ENCODE assay signal across 8 cellular contexts in the genomic region with DNA sequence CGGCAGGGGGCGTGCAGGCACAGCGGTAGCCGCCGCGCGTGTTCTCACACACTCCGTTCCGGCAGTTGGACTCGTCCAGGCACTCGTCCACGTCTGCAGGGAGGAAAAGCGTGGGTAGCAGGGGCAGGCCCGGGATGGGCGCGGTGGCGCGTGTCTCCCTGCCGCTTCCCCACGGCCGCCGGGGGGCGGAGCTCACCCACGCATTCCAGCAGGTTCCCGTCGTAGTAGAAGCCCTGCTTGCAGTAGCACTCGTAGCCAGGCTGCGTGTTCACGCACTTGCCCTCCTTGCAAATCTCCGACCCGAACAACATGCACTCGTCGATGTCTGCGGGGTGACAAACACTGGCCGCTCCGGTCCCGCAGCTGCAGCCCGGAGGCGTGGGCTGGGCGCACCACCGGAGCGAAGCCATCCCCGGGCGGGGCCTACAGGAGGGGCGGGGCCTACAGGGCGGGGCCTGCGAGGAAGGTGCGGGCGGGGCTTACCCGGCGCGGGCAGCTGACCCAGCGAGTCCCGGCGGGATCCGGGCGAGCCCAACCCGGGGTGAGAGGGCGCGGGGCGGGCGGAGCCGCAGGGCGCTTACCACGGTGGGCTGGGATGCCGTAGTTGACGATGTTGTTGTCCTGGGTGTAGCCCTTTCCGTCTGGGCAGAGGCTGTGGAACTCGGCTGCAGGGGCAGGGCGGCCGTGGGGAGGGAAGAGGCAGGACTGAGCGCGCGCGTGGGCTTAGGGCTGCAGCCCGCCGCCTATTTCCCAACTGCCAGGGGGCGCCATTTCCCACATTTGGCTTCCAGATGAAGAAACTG. TPM values are rescaled to one million over a fixed set of nuclear protein-coding genes. Genes with fewer than 3 reads are reported as not detected.
DNase-seq lines count a peak whose midpoint lies in the region; ATAC-seq, FAIRE-seq and TF ChIP-seq lines count a peak whose summit lies in the region.

No MANE protein-coding gene starts in this region.

- 86% methylated on average over 41 of the region's 78 CpGs for WGBS in HepG2 (ENCODE audit: low lambda C conversion rate)

- POLR2A ChIA-PET in HepG2 (lab: Yijun Ruan, JAX), result interaction anchor here (1.3 kb wide), 2 partner anchors 11 to 31 kb away, joined by 3 to 5 read pairs; no protein-coding TSS in a partner anchor

- TF ChIP-seq RAD21 in HepG2 (CRISPR knock-in tag; IDR thresholded peaks at IDR 0.05), result peak; percentile 93

- peak overlapping the region; percentile 9; the same call in 1 of the 2 replicates for H3K27ac ChIP-seq in ACC112 (ENCODE audit: low read depth, low read length)
- H3K27ac ChIP-seq in colonic mucosa, result peak overlapping the region; percentile 81
- H3K27ac ChIP-seq in HepG2 (ENCODE audit: extremely low read length, insufficient read depth, low read length), result no peak overlapping the region

- H3K27me3 ChIP-seq in ACC112 (ENCODE audit: insufficient read depth, low read length) (no peaks in the 10 kb centered on the region), colonic mucosa (no peaks in the 10 kb centered on the region), HepG2 (ENCODE audit: control insufficient read depth in 1 of 2, insufficient read depth in 2 of 2, low read length in 2 of 2) (no peaks in the 10 kb centered on the region)

- no peaks in the 10 kb centered on the region for H3K9me3 Mint-ChIP-seq in activated CD4-positive, alpha-beta T cell treated with anti-CD3 and anti-CD28 coated beads, Interleukin-2, amount 10 ng/mL, durations not matched to agents 24 days and 14 days

- H3K9ac ChIP-seq in colonic mucosa (ENCODE audit: low read depth in 2 of 2, low read length in 2 of 2) (peak overlapping the region; percentile 70 to 81), HepG2 (ENCODE audit: insufficient read depth, low read depth, low read length) (no peak overlapping the region)

- no peak for TF ChIP-seq EP300 in HepG2 (IDR thresholded peaks at IDR 0.05; ENCODE audit: low read depth in 2 of 2, low read length in 2 of 2)
- TF ChIP-seq EP300 in HepG2 (CRISPR knock-in tag; IDR thresholded peaks at IDR 0.05; ENCODE audit: borderline replicate concordance), result no peak

- intact Hi-C loops in activated CD4-positive, alpha-beta T cell treated with anti-CD3 and anti-CD28 coated beads, Interleukin-2, amount 10 ng/mL, durations not matched to agents 24 days and 14 days (cut with micrococcal nuclease), result loop anchor here (1.0 to 2.0 kb wide), 6 partner anchors 16 to 74 kb away; partner anchors contain the start of genes LTBP3, MAP3K11, PCNX3 and ZNRD2
- intact Hi-C loops in colonic mucosa (cut with DNase I), result loop anchor here (5.0 kb wide), 2 partner anchors 52 to 72 kb away; partner anchors contain the start of gene MAP3K11
- intact Hi-C loops in HepG2 (cut with micrococcal nuclease; ENCODE audit: unreplicated experiment), result loop anchor here (2.0 kb wide), 2 partner anchors 20 to 30 kb away; partner anchors contain the start of gene ZNRD2

- no peaks in the 10 kb centered on the region for H4K20me1 ChIP-seq in HepG2 (ENCODE audit: insufficient read depth, low read length)

- H3K36me3 ChIP-seq in ACC112 (ENCODE audit: insufficient read depth, low read length) (no peaks in the 10 kb centered on the region), colonic mucosa (peaks cover under 1% of the 10 kb centered on the region), HepG2 (replicated peaks in 1 of 2; ENCODE audit: control insufficient read depth in 1 of 2, insufficient read depth in 2 of 2, low read length in 2 of 2) (peaks cover 7 to 24% of the 10 kb centered on the region in 2 experiments; a peak in 4 of 5 replicates)

- FAIRE-seq in HepG2 (lab: Jason Lieb, UNC), result no peak

- peak overlapping the region; percentile 85 for H3K27ac Mint-ChIP-seq in activated CD4-positive, alpha-beta T cell treated with anti-CD3 and anti-CD28 coated beads, Interleukin-2, amount 10 ng/mL, durations not matched to agents 24 days and 14 days

- H3K4me3 Mint-ChIP-seq in activated CD4-positive, alpha-beta T cell treated with anti-CD3 and anti-CD28 coated beads, Interleukin-2, amount 10 ng/mL, durations not matched to agents 24 days and 14 days, result peak overlapping the region; percentile 85

- ATAC-seq in GM18517 (IDR thresholded peaks at IDR 0.05; ENCODE audit: unreplicated experiment), result peak; percentile 58
- peak; percentile 46 for ATAC-seq in HG03025 (IDR thresholded peaks at IDR 0.05; ENCODE audit: low FRiP score, unreplicated experiment)
- ATAC-seq in HepG2, result peak; percentile 56

- no peak overlapping the region for H3K4me2 ChIP-seq in HepG2 (ENCODE audit: low read depth, low read length)

- H3K4me3 ChIP-seq in ACC112 (ENCODE audit: low read depth, low read length) (peak overlapping the region; percentile 68), colonic mucosa (peak overlapping the region; percentile 45), HepG2 (replicated peaks in 1 of 3; ENCODE audit: insufficient read depth in 1 of 3, low read depth in 2 of 3, low read length in 3 of 3) (no peak overlapping the region)

- H3K4me1 ChIP-seq in ACC112 (ENCODE audit: control insufficient read depth, insufficient read depth, low read length, unreplicated experiment), result no peaks in the 10 kb centered on the region
- H3K4me1 ChIP-seq in colonic mucosa, result peaks cover 8% of the 10 kb centered on the region
- H3K4me1 ChIP-seq in HepG2 (ENCODE audit: insufficient read depth, low read length), result peaks cover 6% of the 10 kb centered on the region

- H3K4me1 Mint-ChIP-seq in activated CD4-positive, alpha-beta T cell treated with anti-CD3 and anti-CD28 coated beads, Interleukin-2, amount 10 ng/mL, durations not matched to agents 24 days and 14 days, result peaks cover 17% of the 10 kb centered on the region

- H2AFZ ChIP-seq in ACC112 (ENCODE audit: low read length, unreplicated experiment), result no peak overlapping the region
- H2AFZ ChIP-seq in HepG2 (ENCODE audit: low read length), result no peak overlapping the region

- H3K9me3 ChIP-seq in colonic mucosa, result no peaks in the 10 kb centered on the region
- no peaks in the 10 kb centered on the region for H3K9me3 ChIP-seq in HepG2 (ENCODE audit: low read length)

- BruUV-seq in HepG2 (replicated peaks; lab: Mats Ljungman, UMichigan), result no TSS peak

- CTCF ChIA-PET in HepG2 (lab: Yijun Ruan, JAX; ENCODE audit: low intra/inter-chr PET ratio, low total read pairs), result interaction anchor here (1.0 to 1.9 kb wide), 4 partner anchors 11 to 53 kb away, joined by 5 to 12 read pairs (median 8); partner anchors contain the start of genes FAM89B and ZNRD2

- in situ Hi-C loops in HepG2 (cut with HindIII; ENCODE audit: extremely low pct_ligation_motif_present, low pct_unique_long_range_greater_than_20kb), result loop anchor here (5.0 kb wide), 1 partner anchor 47 kb away; no protein-coding TSS in a partner anchor

- H3K79me2 ChIP-seq in ACC112 (ENCODE audit: control insufficient read depth, insufficient read depth, low read length, unreplicated experiment), result no peaks in the 10 kb centered on the region
- H3K79me2 ChIP-seq in HepG2 (ENCODE audit: insufficient read depth, low read length), result no peaks in the 10 kb centered on the region

- TF ChIP-seq CTCF in colonic mucosa (IDR thresholded peaks at IDR 0.05) (peak; percentile 81), HepG2 (CRISPR knock-in tag; IDR thresholded peaks at IDR 0.05) (peak; percentile 90)

- H3K27me3 Mint-ChIP-seq in activated CD4-positive, alpha-beta T cell treated with anti-CD3 and anti-CD28 coated beads, Interleukin-2, amount 10 ng/mL, durations not matched to agents 24 days and 14 days, result no peaks in the 10 kb centered on the region

- H3K36me3 Mint-ChIP-seq in activated CD4-positive, alpha-beta T cell treated with anti-CD3 and anti-CD28 coated beads, Interleukin-2, amount 10 ng/mL, durations not matched to agents 24 days and 14 days (ENCODE audit: low read depth), result peaks cover 28% of the 10 kb centered on the region

- DNase-seq in NCI-H345 (lab: John Stamatoyannopoulos, UW) (peak; percentile 75), colonic mucosa (peak; percentile 94), HepG2 (ENCODE audit: low spot score) (no peak)
- DNase-seq in activated CD4-positive, alpha-beta T cell treated with anti-CD3 and anti-CD28 coated beads, Interleukin-2, amount 10 ng/mL, durations not matched to agents 24 days and 14 days, result peak; percentile 96
- peak; percentile 84 for DNase-seq in stimulated activated CD4-positive, alpha-beta T cell treated with anti-CD3 and anti-CD28 coated beads, Interleukin-4, amount 100 ng/mL, for 1 hour

- TF ChIP-seq POLR2A in HepG2 (IDR thresholded peaks at IDR 0.05; ENCODE audit: insufficient read depth in 1 of 2, low read depth in 2 of 2, low read length in 2 of 2), result no peak

RNA-seq across cellular contexts. Expression of gene SCYL1, which starts 15.6 kb away (rescaled TPM):
- total RNA-seq in activated CD4-positive, alpha-beta T cell treated with anti-CD3 and anti-CD28 coated beads, Interleukin-2, amount 10 ng/mL, durations not matched to agents 24 days and 14 days, result 94.2 and 95.8 TPM in 2 replicates
- total RNA-seq in colonic mucosa (10 to 100 TPM; 59.2 to 84.1 TPM), HepG2 (2016; rRNA removed; fragmentation: Illumina TruSeq; extraction: Trizol) (61.7 and 65.9 TPM in 2 replicates)
- total RNA-seq in HepG2 (2016; cell fraction: cytosol; rRNA removed; fragmentation: Illumina TruSeq; extraction: Trizol; ENCODE audit: low read depth), result 25.8 and 30.8 TPM in 2 replicates
- total RNA-seq in HepG2 (2016; cell fraction: insoluble cytoplasmic fraction; rRNA removed; fragmentation: Illumina TruSeq; extraction: Trizol), result 61.5 and 71.8 TPM in 2 replicates
- 42.4 and 48.2 TPM in 2 replicates for total RNA-seq in HepG2 (2016; cell fraction: membrane; rRNA removed; fragmentation: Illumina TruSeq; extraction: Trizol)
- 43.2 and 44.5 TPM in 2 replicates for total RNA-seq in HepG2 (2016; cell fraction: nucleus; rRNA removed; fragmentation: Illumina TruSeq; extraction: Trizol)
- polyA plus RNA-seq in HepG2 (2011; rRNA removed), result 103 and 122 TPM in 2 replicates
- 86.0 and 134 TPM in 2 replicates for polyA plus RNA-seq in HepG2 (2011; cell fraction: cytosol; rRNA removed)
- polyA plus RNA-seq in HepG2 (2011; cell fraction: nucleus; rRNA removed), result 217 and 274 TPM in 2 replicates
- polyA plus RNA-seq in HepG2 (2012), result 38.8 and 49.2 TPM in 2 replicates
- 18.7 and 21.2 TPM in 2 replicates for polyA plus RNA-seq in HepG2 (2016; cell fraction: cytosol; fragmentation: Illumina TruSeq; extraction: Trizol; ENCODE audit: low read depth)
- 66.5 and 66.9 TPM in 2 replicates for polyA plus RNA-seq in HepG2 (2016; cell fraction: insoluble cytoplasmic fraction; fragmentation: Illumina TruSeq; extraction: Trizol; ENCODE audit: low read depth)
- polyA plus RNA-seq in HepG2 (2016; cell fraction: membrane; fragmentation: Illumina TruSeq; extraction: Trizol; ENCODE audit: low read depth), result 31.2 and 33.8 TPM in 2 replicates
- 90.8 and 91.5 TPM in 2 replicates for polyA plus RNA-seq in HepG2 (2016; cell fraction: nucleus; fragmentation: Illumina TruSeq; extraction: Trizol; ENCODE audit: insufficient read depth, low read depth)
- 110 and 139 TPM in 2 replicates for polyA minus RNA-seq in HepG2 (2011; rRNA and poly(A)+ RNA removed; ENCODE audit: low replicate concordance)
- polyA minus RNA-seq in HepG2 (2011; cell fraction: cytosol; rRNA and poly(A)+ RNA removed), result 43.9 and 59.3 TPM in 2 replicates
- 34.2 and 36.4 TPM in 2 replicates for polyA minus RNA-seq in HepG2 (2011; cell fraction: nucleus; rRNA and poly(A)+ RNA removed)

RNA-seq across cellular contexts. Expression of gene LTBP3, which starts 17.7 kb away (rescaled TPM):
- total RNA-seq in activated CD4-positive, alpha-beta T cell treated with anti-CD3 and anti-CD28 coated beads, Interleukin-2, amount 10 ng/mL, durations not matched to agents 24 days and 14 days, result 94.9 and 96.9 TPM in 2 replicates
- total RNA-seq in colonic mucosa (10 to 100 TPM; 27.3 to 31.1 TPM), HepG2 (2016; rRNA removed; fragmentation: Illumina TruSeq; extraction: Trizol) (4.2 and 12.2 TPM in 2 replicates)
- 3.8 and 4.6 TPM in 2 replicates for total RNA-seq in HepG2 (2016; cell fraction: cytosol; rRNA removed; fragmentation: Illumina TruSeq; extraction: Trizol; ENCODE audit: low read depth)
- 3.1 and 14.2 TPM in 2 replicates for total RNA-seq in HepG2 (2016; cell fraction: insoluble cytoplasmic fraction; rRNA removed; fragmentation: Illumina TruSeq; extraction: Trizol)
- 6.5 and 7.6 TPM in 2 replicates for total RNA-seq in HepG2 (2016; cell fraction: membrane; rRNA removed; fragmentation: Illumina TruSeq; extraction: Trizol)
- 18.0 and 20.1 TPM in 2 replicates for total RNA-seq in HepG2 (2016; cell fraction: nucleus; rRNA removed; fragmentation: Illumina TruSeq; extraction: Trizol)
- 60.3 and 68.1 TPM in 2 replicates for polyA plus RNA-seq in HepG2 (2011; rRNA removed)
- polyA plus RNA-seq in HepG2 (2011; cell fraction: cytosol; rRNA removed), result 16.4 and 24.6 TPM in 2 replicates
- 549 and 694 TPM in 2 replicates for polyA plus RNA-seq in HepG2 (2011; cell fraction: nucleus; rRNA removed)
- polyA plus RNA-seq in HepG2 (2012), result 41.0 and 45.6 TPM in 2 replicates
- 2.1 and 2.8 TPM in 2 replicates for polyA plus RNA-seq in HepG2 (2016; cell fraction: cytosol; fragmentation: Illumina TruSeq; extraction: Trizol; ENCODE audit: low read depth)
- polyA plus RNA-seq in HepG2 (2016; cell fraction: insoluble cytoplasmic fraction; fragmentation: Illumina TruSeq; extraction: Trizol; ENCODE audit: low read depth), result 7.3 and 9.4 TPM in 2 replicates
- polyA plus RNA-seq in HepG2 (2016; cell fraction: membrane; fragmentation: Illumina TruSeq; extraction: Trizol; ENCODE audit: low read depth), result 6.0 and 7.1 TPM in 2 replicates
- polyA plus RNA-seq in HepG2 (2016; cell fraction: nucleus; fragmentation: Illumina TruSeq; extraction: Trizol; ENCODE audit: insufficient read depth, low read depth), result 129 and 139 TPM in 2 replicates
- polyA minus RNA-seq in HepG2 (2011; rRNA and poly(A)+ RNA removed; ENCODE audit: low replicate concordance), result 12.7 and 25.1 TPM in 2 replicates
- 13.7 and 23.3 TPM in 2 replicates for polyA minus RNA-seq in HepG2 (2011; cell fraction: cytosol; rRNA and poly(A)+ RNA removed)
- 36.4 and 39.8 TPM in 2 replicates for polyA minus RNA-seq in HepG2 (2011; cell fraction: nucleus; rRNA and poly(A)+ RNA removed)

RNA-seq across cellular contexts. Expression of gene ZNRD2, which starts 29.8 kb away (rescaled TPM):
- total RNA-seq in activated CD4-positive, alpha-beta T cell treated with anti-CD3 and anti-CD28 coated beads, Interleukin-2, amount 10 ng/mL, durations not matched to agents 24 days and 14 days, result 83.3 and 83.4 TPM in 2 replicates
- total RNA-seq in colonic mucosa (10 to 100 TPM; 16.6 to 30.8 TPM), HepG2 (2016; rRNA removed; fragmentation: Illumina TruSeq; extraction: Trizol) (34.0 and 40.0 TPM in 2 replicates)
- 15.3 and 19.2 TPM in 2 replicates for total RNA-seq in HepG2 (2016; cell fraction: cytosol; rRNA removed; fragmentation: Illumina TruSeq; extraction: Trizol; ENCODE audit: low read depth)
- total RNA-seq in HepG2 (2016; cell fraction: insoluble cytoplasmic fraction; rRNA removed; fragmentation: Illumina TruSeq; extraction: Trizol), result 32.9 and 41.5 TPM in 2 replicates
- 16.0 and 17.9 TPM in 2 replicates for total RNA-seq in HepG2 (2016; cell fraction: membrane; rRNA removed; fragmentation: Illumina TruSeq; extraction: Trizol)
- 11.5 and 15.7 TPM in 2 replicates for total RNA-seq in HepG2 (2016; cell fraction: nucleus; rRNA removed; fragmentation: Illumina TruSeq; extraction: Trizol)
- 29.2 and 31.4 TPM in 2 replicates for polyA plus RNA-seq in HepG2 (2011; rRNA removed)
- 24.1 and 41.2 TPM in 2 replicates for polyA plus RNA-seq in HepG2 (2011; cell fraction: cytosol; rRNA removed)
- 48.9 and 54.8 TPM in 2 replicates for polyA plus RNA-seq in HepG2 (2011; cell fraction: nucleus; rRNA removed)
- 25.2 and 28.5 TPM in 2 replicates for polyA plus RNA-seq in HepG2 (2012)
- 26.6 and 28.0 TPM in 2 replicates for polyA plus RNA-seq in HepG2 (2016; cell fraction: cytosol; fragmentation: Illumina TruSeq; extraction: Trizol; ENCODE audit: low read depth)
- polyA plus RNA-seq in HepG2 (2016; cell fraction: insoluble cytoplasmic fraction; fragmentation: Illumina TruSeq; extraction: Trizol; ENCODE audit: low read depth), result 42.9 and 46.1 TPM in 2 replicates
- polyA plus RNA-seq in HepG2 (2016; cell fraction: membrane; fragmentation: Illumina TruSeq; extraction: Trizol; ENCODE audit: low read depth), result 23.7 and 24.4 TPM in 2 replicates
- polyA plus RNA-seq in HepG2 (2016; cell fraction: nucleus; fragmentation: Illumina TruSeq; extraction: Trizol; ENCODE audit: insufficient read depth, low read depth), result 31.1 and 33.2 TPM in 2 replicates
- 18.6 and 34.8 TPM in 2 replicates for polyA minus RNA-seq in HepG2 (2011; rRNA and poly(A)+ RNA removed; ENCODE audit: low replicate concordance)
- 8.6 and 11.3 TPM in 2 replicates for polyA minus RNA-seq in HepG2 (2011; cell fraction: cytosol; rRNA and poly(A)+ RNA removed)
- polyA minus RNA-seq in HepG2 (2011; cell fraction: nucleus; rRNA and poly(A)+ RNA removed), result 12.0 and 19.5 TPM in 2 replicates

RNA-seq across cellular contexts. Expression of gene FAM89B, which starts 31.8 kb away (rescaled TPM):
- total RNA-seq in activated CD4-positive, alpha-beta T cell treated with anti-CD3 and anti-CD28 coated beads, Interleukin-2, amount 10 ng/mL, durations not matched to agents 24 days and 14 days, result 39.1 and 42.4 TPM in 2 replicates
- total RNA-seq in colonic mucosa (10 to 100 TPM; 27.4 to 32.2 TPM), HepG2 (2016; rRNA removed; fragmentation: Illumina TruSeq; extraction: Trizol) (3.6 and 5.7 TPM in 2 replicates)
- 7.8 and 8.7 TPM in 2 replicates for total RNA-seq in HepG2 (2016; cell fraction: cytosol; rRNA removed; fragmentation: Illumina TruSeq; extraction: Trizol; ENCODE audit: low read depth)
- 4.0 and 5.2 TPM in 2 replicates for total RNA-seq in HepG2 (2016; cell fraction: insoluble cytoplasmic fraction; rRNA removed; fragmentation: Illumina TruSeq; extraction: Trizol)
- total RNA-seq in HepG2 (2016; cell fraction: membrane; rRNA removed; fragmentation: Illumina TruSeq; extraction: Trizol), result 8.0 and 9.6 TPM in 2 replicates
- 2.9 and 4.0 TPM in 2 replicates for total RNA-seq in HepG2 (2016; cell fraction: nucleus; rRNA removed; fragmentation: Illumina TruSeq; extraction: Trizol)
- polyA plus RNA-seq in HepG2 (2011; rRNA removed), result 8.0 and 11.5 TPM in 2 replicates
- polyA plus RNA-seq in HepG2 (2011; cell fraction: cytosol; rRNA removed), result 5.8 and 9.6 TPM in 2 replicates
- polyA plus RNA-seq in HepG2 (2011; cell fraction: nucleus; rRNA removed), result 29.0 and 34.8 TPM in 2 replicates
- polyA plus RNA-seq in HepG2 (2012), result 3.6 and 5.3 TPM in 2 replicates
- 19.5 and 20.4 TPM in 2 replicates for polyA plus RNA-seq in HepG2 (2016; cell fraction: cytosol; fragmentation: Illumina TruSeq; extraction: Trizol; ENCODE audit: low read depth)
- polyA plus RNA-seq in HepG2 (2016; cell fraction: insoluble cytoplasmic fraction; fragmentation: Illumina TruSeq; extraction: Trizol; ENCODE audit: low read depth), result 7.9 and 9.1 TPM in 2 replicates
- 15.3 and 15.7 TPM in 2 replicates for polyA plus RNA-seq in HepG2 (2016; cell fraction: membrane; fragmentation: Illumina TruSeq; extraction: Trizol; ENCODE audit: low read depth)
- 11.6 and 13.0 TPM in 2 replicates for polyA plus RNA-seq in HepG2 (2016; cell fraction: nucleus; fragmentation: Illumina TruSeq; extraction: Trizol; ENCODE audit: insufficient read depth, low read depth)
- polyA minus RNA-seq in HepG2 (2011; rRNA and poly(A)+ RNA removed; ENCODE audit: low replicate concordance), result 11.8 and 23.8 TPM in 2 replicates
- 1.9 and 4.2 TPM in 2 replicates for polyA minus RNA-seq in HepG2 (2011; cell fraction: cytosol; rRNA and poly(A)+ RNA removed)
- polyA minus RNA-seq in HepG2 (2011; cell fraction: nucleus; rRNA and poly(A)+ RNA removed), result 4.5 and 5.1 TPM in 2 replicates

RNA-seq across cellular contexts. Expression of gene EHBP1L1, which starts 35.4 kb away (rescaled TPM):
- total RNA-seq in activated CD4-positive, alpha-beta T cell treated with anti-CD3 and anti-CD28 coated beads, Interleukin-2, amount 10 ng/mL, durations not matched to agents 24 days and 14 days, result 167 and 173 TPM in 2 replicates
- total RNA-seq in colonic mucosa, result 10 to 100 TPM; 58.5 to 78.5 TPM
- total RNA-seq in HepG2 (2016; rRNA removed; fragmentation: Illumina TruSeq; extraction: Trizol), result 5.4 and 10.6 TPM in 2 replicates
- total RNA-seq in HepG2 (2016; cell fraction: cytosol; rRNA removed; fragmentation: Illumina TruSeq; extraction: Trizol; ENCODE audit: low read depth), result 2.5 and 2.6 TPM in 2 replicates
- 3.9 and 9.7 TPM in 2 replicates for total RNA-seq in HepG2 (2016; cell fraction: insoluble cytoplasmic fraction; rRNA removed; fragmentation: Illumina TruSeq; extraction: Trizol)
- 3.4 TPM in 2 replicates for total RNA-seq in HepG2 (2016; cell fraction: membrane; rRNA removed; fragmentation: Illumina TruSeq; extraction: Trizol)
- 7.8 and 8.4 TPM in 2 replicates for total RNA-seq in HepG2 (2016; cell fraction: nucleus; rRNA removed; fragmentation: Illumina TruSeq; extraction: Trizol)
- 8.3 and 14.4 TPM in 2 replicates for polyA plus RNA-seq in HepG2 (2011; rRNA removed)
- polyA plus RNA-seq in HepG2 (2011; cell fraction: cytosol; rRNA removed), result 7.1 and 10.0 TPM in 2 replicates
- 74.9 and 85.5 TPM in 2 replicates for polyA plus RNA-seq in HepG2 (2011; cell fraction: nucleus; rRNA removed)
- 9.8 and 10.7 TPM in 2 replicates for polyA plus RNA-seq in HepG2 (2012)
- 0.58 and 0.94 TPM in 2 replicates for polyA plus RNA-seq in HepG2 (2016; cell fraction: cytosol; fragmentation: Illumina TruSeq; extraction: Trizol; ENCODE audit: low read depth)
- polyA plus RNA-seq in HepG2 (2016; cell fraction: insoluble cytoplasmic fraction; fragmentation: Illumina TruSeq; extraction: Trizol; ENCODE audit: low read depth), result 4.6 and 5.1 TPM in 2 replicates
- polyA plus RNA-seq in HepG2 (2016; cell fraction: membrane; fragmentation: Illumina TruSeq; extraction: Trizol; ENCODE audit: low read depth), result 0.79 and 1.3 TPM in 2 replicates
- 27.0 and 30.2 TPM in 2 replicates for polyA plus RNA-seq in HepG2 (2016; cell fraction: nucleus; fragmentation: Illumina TruSeq; extraction: Trizol; ENCODE audit: insufficient read depth, low read depth)
- polyA minus RNA-seq in HepG2 (2011; rRNA and poly(A)+ RNA removed; ENCODE audit: low replicate concordance), result 23.3 and 45.1 TPM in 2 replicates
- polyA minus RNA-seq in HepG2 (2011; cell fraction: cytosol; rRNA and poly(A)+ RNA removed), result 7.6 and 13.2 TPM in 2 replicates
- 6.4 and 11.8 TPM in 2 replicates for polyA minus RNA-seq in HepG2 (2011; cell fraction: nucleus; rRNA and poly(A)+ RNA removed)

Comparison
In these comparisons a context has a peak if more than half of its experiments do, and no peak if none do; other contexts are left out.
1. H3K4me3 ChIP-seq: peak in ACC112 (single experiment) and colonic mucosa (single experiment); none in HepG2 (0 of 3).
2. Peak in every context shown above with its lines, with median percentiles within 50 percentile points of each other: ATAC-seq.